16 cellular contexts compared by ENCODE assay signal in the genomic region with DNA sequence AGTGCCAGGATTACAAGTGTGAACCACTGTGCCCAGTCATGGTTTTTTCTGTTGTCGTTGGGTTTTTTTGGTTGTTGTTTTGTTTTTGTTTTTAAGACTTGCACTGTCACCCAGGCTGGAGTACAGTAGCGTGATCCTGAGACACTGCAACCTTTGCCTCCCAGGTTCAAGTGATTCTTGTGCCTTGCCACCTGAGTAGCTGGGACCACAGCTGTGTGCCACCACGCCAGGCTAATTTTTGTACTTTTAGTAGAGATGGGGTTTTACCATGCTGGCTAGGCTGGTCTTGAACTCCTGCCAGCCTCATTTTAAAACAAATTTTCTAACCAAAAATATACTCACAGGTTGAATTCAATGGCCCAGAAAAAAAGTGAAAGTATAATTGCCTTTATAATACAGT.
"Had no signal": no experiment of that assay in that cellular context is flagged by ENCODE, and none has a peak within 500 bp of the region (broad histone marks: within the 10 kb centered on the region; RNA-seq: fewer than 3 reads in every experiment).

No MANE protein-coding gene starts in this region.

- H3K27ac Mint-ChIP-seq: activated naive CD4-positive, alpha-beta T cell treated with anti-CD3 and anti-CD28 coated beads, Interleukin-2, amount 50 U/mL, for 72 hours; memory B cell; natural killer cell had no signal

- H3K27me3 Mint-ChIP-seq: memory B cell had no signal

- FAIRE-seq: kidney had no signal

- H3K9me3 Mint-ChIP-seq: activated naive CD4-positive, alpha-beta T cell treated with anti-CD3 and anti-CD28 coated beads, Interleukin-2, amount 50 U/mL, for 72 hours had no signal

- H3K4me1 Mint-ChIP-seq: memory B cell, natural killer cell had no signal

- DNase-seq: activated effector memory CD4-positive, alpha-beta T cell treated with Interleukin-2 at 50 U/mL for 16 hours; activated T-cell treated with anti-CD3 and anti-CD28 coated beads, Interleukin-2, amount 50 U/mL, for 1 hour; amniotic stem cell; body of pancreas; central memory CD4-positive, alpha-beta T cell; effector memory CD4-positive, alpha-beta T cell; kidney; left ventricle myocardium inferior; natural killer cell; stimulated activated CD4-positive, alpha-beta T cell treated with anti-CD3 and anti-CD28 coated beads, Interleukin-2, amount 100 ng/mL, for 24 hours; stimulated activated naive CD4-positive, alpha-beta T cell treated with Interleukin-2 at 50 U/mL for 16 hours; upper lobe of left lung had no signal

- ATAC-seq: activated CD4-positive, CD25-positive, alpha-beta regulatory T cell treated with anti-CD3 and anti-CD28 coated beads, Interleukin-2, amount 50 U/mL, for 24 hours; activated naive CD4-positive, alpha-beta T cell treated with anti-CD3 and anti-CD28 coated beads, Interleukin-2, amount 50 U/mL, for 72 hours; body of pancreas; natural killer cell; sciatic nerve had no signal

- H3K36me3 Mint-ChIP-seq: activated naive CD4-positive, alpha-beta T cell treated with anti-CD3 and anti-CD28 coated beads, Interleukin-2, amount 50 U/mL, for 72 hours; memory B cell; natural killer cell had no signal

- H3K4me3 Mint-ChIP-seq: memory B cell, natural killer cell had no signal
